In genomic region chr4:99076292-99076976, GRCh38 we compare ENCODE assay signal across 28 cellular contexts.
"Had no signal": no experiment of that assay in that cellular context is flagged by ENCODE, and none has a peak within 500 bp of the region (broad histone marks: within the 10 kb centered on the region; RNA-seq: fewer than 3 reads in every experiment).

No MANE protein-coding gene starts in this region.

- H3K27me3 ChIP-seq: colonic mucosa, esophagus squamous epithelium, heart right ventricle, left lung, pancreas, suprapubic skin, tibial nerve, uterus had no signal

- H3K27me3 Mint-ChIP-seq: activated CD4-positive, alpha-beta memory T cell treated with anti-CD3 and anti-CD28 coated beads, Interleukin-2, amount 10 ng/mL, durations not matched to agents 7 days and 5 days; activated CD4-positive, alpha-beta T cell treated with anti-CD3 and anti-CD28 coated beads, Interleukin-2, amount 10 ng/mL, durations not matched to agents 7 days and 5 days; activated naive CD4-positive, alpha-beta T cell treated with anti-CD3 and anti-CD28 coated beads, Interleukin-2, amount 10 ng/mL, durations not matched to agents 7 days and 5 days; naive thymus-derived CD4-positive, alpha-beta T cell; stimulated activated naive B cell treated with anti-CD40 and anti-IgM and Interleukin-4, amounts not matched to agents 10 μg/mL and 1 μg/mL and 100 μg/mL, for 72 hours had no signal

- ATAC-seq: left lung; naive thymus-derived CD4-positive, alpha-beta T cell; pancreas; stimulated activated naive B cell treated with anti-CD40 and anti-IgM and Interleukin-4, amounts not matched to agents 10 μg/mL and 1 μg/mL and 100 μg/mL, for 72 hours; WTC11 had no signal

- H3K9me3 Mint-ChIP-seq: activated CD4-positive, alpha-beta memory T cell treated with anti-CD3 and anti-CD28 coated beads, Interleukin-2, amount 10 ng/mL, durations not matched to agents 7 days and 5 days; activated CD4-positive, alpha-beta T cell treated with anti-CD3 and anti-CD28 coated beads, Interleukin-2, amount 10 ng/mL, durations not matched to agents 7 days and 5 days; activated naive CD4-positive, alpha-beta T cell treated with anti-CD3 and anti-CD28 coated beads, Interleukin-2, amount 10 ng/mL, durations not matched to agents 7 days and 5 days; mesothelial cell of epicardium; naive thymus-derived CD4-positive, alpha-beta T cell; stimulated activated naive B cell treated with anti-CD40 and anti-IgM and Interleukin-4, amounts not matched to agents 10 μg/mL and 1 μg/mL and 100 μg/mL, for 72 hours; WTC11 had no signal

- DNase-seq: activated CD4-positive, alpha-beta memory T cell treated with anti-CD3 and anti-CD28 coated beads, Interleukin-2, amount 10 ng/mL, durations not matched to agents 7 days and 5 days; activated CD4-positive, alpha-beta T cell treated with anti-CD3 and anti-CD28 coated beads for 1 hour; activated CD4-positive, alpha-beta T cell treated with anti-CD3 and anti-CD28 coated beads, Interleukin-2, amount 10 ng/mL, durations not matched to agents 7 days and 5 days; activated CD8-positive, alpha-beta memory T cell treated with anti-CD3 and anti-CD28 coated beads, Interleukin-2, amount 50 U/mL, for 48 hours; activated effector memory CD4-positive, alpha-beta T cell treated with anti-CD3 and anti-CD28 coated beads, Interleukin-2, amount 50 U/mL, for 16 hours; activated naive CD4-positive, alpha-beta T cell treated with anti-CD3 and anti-CD28 coated beads, Interleukin-2, amount 10 ng/mL, durations not matched to agents 7 days and 5 days; anterior cingulate cortex; cerebellar nuclear complex; colonic mucosa; effector CD8-positive, alpha-beta T cell; esophagus squamous epithelium; foreskin melanocyte; heart right ventricle; left lung; naive thymus-derived CD4-positive, alpha-beta T cell; pancreas; retina; stimulated activated CD4-positive, alpha-beta T cell treated with anti-CD3 and anti-CD28 coated beads, Interleukin-15, amount 100 ng/mL, for 24 hours; stimulated activated CD4-positive, alpha-beta T cell treated with anti-CD3 and anti-CD28 coated beads, Interleukin-2, amount 100 ng/mL, for 24 hours; stimulated activated naive B cell treated with anti-CD40 and anti-IgM and Interleukin-4, amounts not matched to agents 10 μg/mL and 1 μg/mL and 100 μg/mL, for 72 hours; T-helper 2 cell; uterus had no signal

- H3K4me3 ChIP-seq: colonic mucosa, esophagus squamous epithelium, heart right ventricle, left lung, pancreas, prostate gland, suprapubic skin, tibial nerve, uterus had no signal

- H3K27ac Mint-ChIP-seq: activated CD4-positive, alpha-beta memory T cell treated with anti-CD3 and anti-CD28 coated beads, Interleukin-2, amount 10 ng/mL, durations not matched to agents 7 days and 5 days; activated CD4-positive, alpha-beta T cell treated with anti-CD3 and anti-CD28 coated beads, Interleukin-2, amount 10 ng/mL, durations not matched to agents 7 days and 5 days; activated naive CD4-positive, alpha-beta T cell treated with anti-CD3 and anti-CD28 coated beads, Interleukin-2, amount 10 ng/mL, durations not matched to agents 7 days and 5 days; mesothelial cell of epicardium; stimulated activated naive B cell treated with anti-CD40 and anti-IgM and Interleukin-4, amounts not matched to agents 10 μg/mL and 1 μg/mL and 100 μg/mL, for 72 hours; WTC11 had no signal

- H3K27ac ChIP-seq: colonic mucosa, epithelial cell of prostate, esophagus squamous epithelium, heart right ventricle, left lung, pancreas, prostate gland, suprapubic skin, tibial nerve, uterus had no signal

- H3K36me3 ChIP-seq: uterus had no signal

- H3K9me3 ChIP-seq: colonic mucosa, esophagus squamous epithelium, heart right ventricle, left lung, pancreas, prostate gland, suprapubic skin, tibial nerve, uterus had no signal

- H3K4me1 Mint-ChIP-seq: activated naive CD4-positive, alpha-beta T cell treated with anti-CD3 and anti-CD28 coated beads, Interleukin-2, amount 10 ng/mL, durations not matched to agents 7 days and 5 days; mesothelial cell of epicardium; stimulated activated naive B cell treated with anti-CD40 and anti-IgM and Interleukin-4, amounts not matched to agents 10 μg/mL and 1 μg/mL and 100 μg/mL, for 72 hours; WTC11 had no signal

- H3K4me1 ChIP-seq: esophagus squamous epithelium, left lung, prostate gland, uterus had no signal

- H3K4me3 Mint-ChIP-seq: activated CD4-positive, alpha-beta memory T cell treated with anti-CD3 and anti-CD28 coated beads, Interleukin-2, amount 10 ng/mL, durations not matched to agents 7 days and 5 days; activated CD4-positive, alpha-beta T cell treated with anti-CD3 and anti-CD28 coated beads, Interleukin-2, amount 10 ng/mL, durations not matched to agents 7 days and 5 days; activated naive CD4-positive, alpha-beta T cell treated with anti-CD3 and anti-CD28 coated beads, Interleukin-2, amount 10 ng/mL, durations not matched to agents 7 days and 5 days; mesothelial cell of epicardium; naive thymus-derived CD4-positive, alpha-beta T cell; stimulated activated naive B cell treated with anti-CD40 and anti-IgM and Interleukin-4, amounts not matched to agents 10 μg/mL and 1 μg/mL and 100 μg/mL, for 72 hours; WTC11 had no signal
